1 cellular context compared by ENCODE assay signal in genomic region chr18:55663891-55664290, GRCh38.
TF ChIP-seq lines count a peak whose summit lies in the region.

No MANE protein-coding gene starts in this region.

TF ChIP-seq in K562, 482 proteins besides CTCF, POLR2A, EP300 and RAD21 (continued from another document):
- TF ChIP-seq CREB5 (CRISPR knock-in tag; IDR thresholded peaks at IDR 0.05) (no peak), SRF (CRISPR knock-in tag; IDR thresholded peaks at IDR 0.05) (no peak), POLR2G (IDR thresholded peaks at IDR 0.05; ENCODE audit: low read depth, low read length) (no peak), MITF (IDR thresholded peaks at IDR 0.05) (no peak), NELFE (IDR thresholded peaks at IDR 0.05; ENCODE audit: insufficient read depth, insufficient read length) (no peak), PTTG1 (tag; IDR thresholded peaks at IDR 0.05; ENCODE audit: low read depth) (no peak), RBM39 (optimal IDR thresholded peaks at IDR 0.05; ENCODE audit: low read depth, low read length) (no peak), MAZ (CRISPR knock-in tag; conservative IDR thresholded peaks at IDR 0.05 in 1 of 2, IDR thresholded peaks at IDR 0.05 in 1 of 2) (no peak), HNRNPL (IDR thresholded peaks at IDR 0.05; ENCODE audit: low read depth, low read length) (no peak), ZNF263 (CRISPR knock-in tag; IDR thresholded peaks at IDR 0.05; ENCODE audit: borderline replicate concordance) (no peak), SMC3 (conservative IDR thresholded peaks at IDR 0.05; ENCODE audit: insufficient read depth, low read depth, low read length) (no peak), ZNF398 (CRISPR knock-in tag; IDR thresholded peaks at IDR 0.05) (no peak), SNRNP70 (optimal IDR thresholded peaks at IDR 0.05; ENCODE audit: low read depth, low read length) (no peak), TBL1XR1 (IDR thresholded peaks at IDR 0.05; ENCODE audit: low read length in 2 of 2) (no peak), BHLHE40 (IDR thresholded peaks at IDR 0.05; ENCODE audit: low read length) (no peak), ZNF76 (CRISPR knock-in tag; IDR thresholded peaks at IDR 0.05; ENCODE audit: borderline replicate concordance) (no peak), CBFA2T3 (IDR thresholded peaks at IDR 0.05) (peak; percentile 51), HMBOX1 (IDR thresholded peaks at IDR 0.05) (no peak), FOXA1 (IDR thresholded peaks at IDR 0.05; ENCODE audit: borderline replicate concordance) (no peak), DNMT1 (IDR thresholded peaks at IDR 0.05) (no peak), ARID1B (IDR thresholded peaks at IDR 0.05) (peak; percentile 59), ZKSCAN3 (CRISPR knock-in tag; IDR thresholded peaks at IDR 0.05) (no peak), CBX1 (IDR thresholded peaks at IDR 0.05; ENCODE audit: low read depth) (no peak), NR2C2 (CRISPR knock-in tag; IDR thresholded peaks at IDR 0.05) (no peak), NR2C2 (tag; IDR thresholded peaks at IDR 0.05) (peak; percentile 60), DDX20 (tag; IDR thresholded peaks at IDR 0.05; ENCODE audit: low read depth) (no peak), ILK (tag; IDR thresholded peaks at IDR 0.05; ENCODE audit: borderline replicate concordance, low read depth) (no peak), ZNF212 (CRISPR knock-in tag; IDR thresholded peaks at IDR 0.05) (no peak), NR3C1 (CRISPR knock-in tag; IDR thresholded peaks at IDR 0.05) (no peak), EP400 (IDR thresholded peaks at IDR 0.05) (no peak), ATF7 (IDR thresholded peaks at IDR 0.05) (no peak), CBX8 (IDR thresholded peaks at IDR 0.05; ENCODE audit: borderline replicate concordance, extremely low read depth, low read depth, low read length, poor library complexity, severe bottlenecking) (no peak), ESRRA (IDR thresholded peaks at IDR 0.05; ENCODE audit: borderline replicate concordance, low read depth) (peak; percentile 26; the same call in 1 of the 2 replicates), ATF2 (CRISPR knock-in tag; IDR thresholded peaks at IDR 0.05) (no peak), HNRNPK (IDR thresholded peaks at IDR 0.05; ENCODE audit: low read depth, low read length, poor library complexity, severe bottlenecking) (no peak), ZNF778 (CRISPR knock-in tag; IDR thresholded peaks at IDR 0.05) (no peak), ZBTB34 (CRISPR knock-in tag; IDR thresholded peaks at IDR 0.05) (no peak), PHB2 (IDR thresholded peaks at IDR 0.05; ENCODE audit: low read depth) (no peak), ZNF24 (IDR thresholded peaks at IDR 0.05) (peak; percentile 34; the same call in 1 of the 2 replicates), RFX1 (IDR thresholded peaks at IDR 0.05) (no peak)
